ENCODE assay signal across 1 cellular context in the genomic region with DNA sequence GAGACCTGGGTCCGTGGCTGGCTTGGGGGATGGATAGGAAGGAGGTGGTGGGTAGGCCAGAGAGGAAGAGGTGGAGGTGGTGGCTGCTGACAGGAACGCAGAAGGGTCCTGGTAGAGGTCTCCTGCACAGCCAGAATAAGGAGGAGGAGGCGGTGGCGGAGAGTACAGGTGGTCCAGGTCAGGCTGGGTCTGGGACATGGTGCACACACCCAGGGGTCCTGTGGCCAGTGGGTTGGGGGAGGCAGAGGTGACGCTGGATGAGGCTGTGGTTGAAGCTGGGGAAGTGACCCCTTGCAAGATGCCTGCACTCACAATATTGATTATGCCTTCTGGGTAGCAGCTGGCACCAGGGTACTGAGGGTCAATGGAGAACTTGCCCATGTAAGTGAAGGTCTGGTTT.
TF ChIP-seq lines count a peak whose summit lies in the region.

No MANE protein-coding gene starts in this region.

TF ChIP-seq in HepG2, 621 proteins besides CTCF, POLR2A, EP300 and RAD21:
- TF ChIP-seq ZKSCAN8 (CRISPR knock-in tag; IDR thresholded peaks at IDR 0.05; ENCODE audit: borderline replicate concordance) (no peak), ZNF772 (CRISPR knock-in tag; IDR thresholded peaks at IDR 0.05) (no peak), KDM5A (IDR thresholded peaks at IDR 0.05; ENCODE audit: borderline replicate concordance, low read length) (no peak), ERF (CRISPR knock-in tag; IDR thresholded peaks at IDR 0.05) (no peak), ATF1 (CRISPR knock-in tag; IDR thresholded peaks at IDR 0.05) (no peak), ZNF850 (CRISPR knock-in tag; conservative IDR thresholded peaks at IDR 0.05) (no peak), HES4 (CRISPR knock-in tag; IDR thresholded peaks at IDR 0.05; ENCODE audit: borderline replicate concordance) (no peak), ZNF614 (CRISPR knock-in tag; IDR thresholded peaks at IDR 0.05; ENCODE audit: borderline replicate concordance) (no peak), HOXD1 (CRISPR knock-in tag; IDR thresholded peaks at IDR 0.05) (no peak)
- TF ChIP-seq, protein P1, sequence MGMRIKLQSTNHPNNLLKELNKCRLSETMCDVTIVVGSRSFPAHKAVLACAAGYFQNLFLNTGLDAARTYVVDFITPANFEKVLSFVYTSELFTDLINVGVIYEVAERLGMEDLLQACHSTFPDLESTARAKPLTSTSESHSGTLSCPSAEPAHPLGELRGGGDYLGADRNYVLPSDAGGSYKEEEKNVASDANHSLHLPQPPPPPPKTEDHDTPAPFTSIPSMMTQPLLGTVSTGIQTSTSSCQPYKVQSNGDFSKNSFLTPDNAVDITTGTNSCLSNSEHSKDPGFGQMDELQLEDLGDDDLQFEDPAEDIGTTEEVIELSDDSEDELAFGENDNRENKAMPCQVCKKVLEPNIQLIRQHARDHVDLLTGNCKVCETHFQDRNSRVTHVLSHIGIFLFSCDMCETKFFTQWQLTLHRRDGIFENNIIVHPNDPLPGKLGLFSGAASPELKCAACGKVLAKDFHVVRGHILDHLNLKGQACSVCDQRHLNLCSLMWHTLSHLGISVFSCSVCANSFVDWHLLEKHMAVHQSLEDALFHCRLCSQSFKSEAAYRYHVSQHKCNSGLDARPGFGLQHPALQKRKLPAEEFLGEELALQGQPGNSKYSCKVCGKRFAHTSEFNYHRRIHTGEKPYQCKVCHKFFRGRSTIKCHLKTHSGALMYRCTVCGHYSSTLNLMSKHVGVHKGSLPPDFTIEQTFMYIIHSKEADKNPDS (CRISPR knock-in tag; IDR thresholded peaks at IDR 0.05): no peak
